1 cellular context compared by ENCODE assay signal in genomic region chr6:42745638-42746451, GRCh38.
TF ChIP-seq lines count a peak whose summit lies in the region.

TSS of gene TBCC (minus strand) at chr6:42746103. CDS start at chr6:42746073, 30 bp downstream.

TF ChIP-seq in HepG2, 621 proteins besides CTCF, POLR2A, EP300 and RAD21 (continued from another document and continues in another):
- TF ChIP-seq, protein P1, sequence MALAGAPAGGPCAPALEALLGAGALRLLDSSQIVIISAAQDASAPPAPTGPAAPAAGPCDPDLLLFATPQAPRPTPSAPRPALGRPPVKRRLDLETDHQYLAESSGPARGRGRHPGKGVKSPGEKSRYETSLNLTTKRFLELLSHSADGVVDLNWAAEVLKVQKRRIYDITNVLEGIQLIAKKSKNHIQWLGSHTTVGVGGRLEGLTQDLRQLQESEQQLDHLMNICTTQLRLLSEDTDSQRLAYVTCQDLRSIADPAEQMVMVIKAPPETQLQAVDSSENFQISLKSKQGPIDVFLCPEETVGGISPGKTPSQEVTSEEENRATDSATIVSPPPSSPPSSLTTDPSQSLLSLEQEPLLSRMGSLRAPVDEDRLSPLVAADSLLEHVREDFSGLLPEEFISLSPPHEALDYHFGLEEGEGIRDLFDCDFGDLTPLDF (CRISPR knock-in tag; IDR thresholded peaks at IDR 0.05) = peak; percentile 44; the same call in 1 of the 2 replicates
- TF ChIP-seq FOXC1 (CRISPR knock-in tag; IDR thresholded peaks at IDR 0.05; ENCODE audit: borderline replicate concordance) = no peak
- TF ChIP-seq BRD4 (CRISPR knock-in tag; IDR thresholded peaks at IDR 0.05) = peak; percentile 81
- TF ChIP-seq HINFP (CRISPR knock-in tag; IDR thresholded peaks at IDR 0.05; ENCODE audit: low read depth) = peak; percentile 81; the same call in 1 of the 2 replicates
- no peak for TF ChIP-seq ZNF496 (CRISPR knock-in tag; IDR thresholded peaks at IDR 0.05; ENCODE audit: insufficient replicate concordance)
- TF ChIP-seq FOSL2 (CRISPR knock-in tag; IDR thresholded peaks at IDR 0.05) = peak; percentile 51
- TF ChIP-seq ZEB1 (IDR thresholded peaks at IDR 0.05; ENCODE audit: insufficient replicate concordance, low read depth) = no peak
- peak; percentile 53; the same call in 1 of the 2 replicates for TF ChIP-seq HCFC1 (IDR thresholded peaks at IDR 0.05; ENCODE audit: low read depth, low read length)
- TF ChIP-seq ZNF891 (CRISPR knock-in tag; IDR thresholded peaks at IDR 0.05) = peak; percentile 23; the same call in 1 of the 2 replicates
- TF ChIP-seq ZNF800 (CRISPR knock-in tag; IDR thresholded peaks at IDR 0.05) = 0 out of 2 replicates have a peak, but pooled peaks have one; percentile 81
- no peak for TF ChIP-seq KLF9 (CRISPR knock-in tag; IDR thresholded peaks at IDR 0.05; ENCODE audit: low read depth)
- TF ChIP-seq NR2F1 (CRISPR knock-in tag; IDR thresholded peaks at IDR 0.05) = no peak
- 0 out of 2 replicates have a peak, but pooled peaks have one; percentile 46 for TF ChIP-seq RELA (CRISPR knock-in tag; IDR thresholded peaks at IDR 0.05)
- no peak for TF ChIP-seq JUNB (CRISPR knock-in tag; IDR thresholded peaks at IDR 0.05; ENCODE audit: borderline replicate concordance)
- peak; percentile 75 for TF ChIP-seq ETV5 (CRISPR knock-in tag; IDR thresholded peaks at IDR 0.05; ENCODE audit: borderline replicate concordance)
- TF ChIP-seq ZBTB42 (CRISPR knock-in tag; IDR thresholded peaks at IDR 0.05) = peak; percentile 47; the same call in 1 of the 2 replicates
- TF ChIP-seq ZNF580 (CRISPR knock-in tag; IDR thresholded peaks at IDR 0.05; ENCODE audit: borderline replicate concordance, low read depth) = peak; percentile 89; the same call in 1 of the 2 replicates
- TF ChIP-seq TRIM24 (CRISPR knock-in tag; IDR thresholded peaks at IDR 0.05) = no peak
- TF ChIP-seq, protein P2, sequence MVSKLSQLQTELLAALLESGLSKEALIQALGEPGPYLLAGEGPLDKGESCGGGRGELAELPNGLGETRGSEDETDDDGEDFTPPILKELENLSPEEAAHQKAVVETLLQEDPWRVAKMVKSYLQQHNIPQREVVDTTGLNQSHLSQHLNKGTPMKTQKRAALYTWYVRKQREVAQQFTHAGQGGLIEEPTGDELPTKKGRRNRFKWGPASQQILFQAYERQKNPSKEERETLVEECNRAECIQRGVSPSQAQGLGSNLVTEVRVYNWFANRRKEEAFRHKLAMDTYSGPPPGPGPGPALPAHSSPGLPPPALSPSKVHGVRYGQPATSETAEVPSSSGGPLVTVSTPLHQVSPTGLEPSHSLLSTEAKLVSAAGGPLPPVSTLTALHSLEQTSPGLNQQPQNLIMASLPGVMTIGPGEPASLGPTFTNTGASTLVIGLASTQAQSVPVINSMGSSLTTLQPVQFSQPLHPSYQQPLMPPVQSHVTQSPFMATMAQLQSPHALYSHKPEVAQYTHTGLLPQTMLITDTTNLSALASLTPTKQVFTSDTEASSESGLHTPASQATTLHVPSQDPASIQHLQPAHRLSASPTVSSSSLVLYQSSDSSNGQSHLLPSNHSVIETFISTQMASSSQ (IDR thresholded peaks at IDR 0.05; ENCODE audit: low read depth) = no peak
- TF ChIP-seq, protein P2 (CRISPR knock-in tag; IDR thresholded peaks at IDR 0.05; ENCODE audit: borderline replicate concordance) = 0 out of 2 replicates have a peak, but pooled peaks have one; percentile 39
- no peak for TF ChIP-seq SCMH1 (CRISPR knock-in tag; IDR thresholded peaks at IDR 0.05; ENCODE audit: borderline replicate concordance)
- TF ChIP-seq, protein P3, sequence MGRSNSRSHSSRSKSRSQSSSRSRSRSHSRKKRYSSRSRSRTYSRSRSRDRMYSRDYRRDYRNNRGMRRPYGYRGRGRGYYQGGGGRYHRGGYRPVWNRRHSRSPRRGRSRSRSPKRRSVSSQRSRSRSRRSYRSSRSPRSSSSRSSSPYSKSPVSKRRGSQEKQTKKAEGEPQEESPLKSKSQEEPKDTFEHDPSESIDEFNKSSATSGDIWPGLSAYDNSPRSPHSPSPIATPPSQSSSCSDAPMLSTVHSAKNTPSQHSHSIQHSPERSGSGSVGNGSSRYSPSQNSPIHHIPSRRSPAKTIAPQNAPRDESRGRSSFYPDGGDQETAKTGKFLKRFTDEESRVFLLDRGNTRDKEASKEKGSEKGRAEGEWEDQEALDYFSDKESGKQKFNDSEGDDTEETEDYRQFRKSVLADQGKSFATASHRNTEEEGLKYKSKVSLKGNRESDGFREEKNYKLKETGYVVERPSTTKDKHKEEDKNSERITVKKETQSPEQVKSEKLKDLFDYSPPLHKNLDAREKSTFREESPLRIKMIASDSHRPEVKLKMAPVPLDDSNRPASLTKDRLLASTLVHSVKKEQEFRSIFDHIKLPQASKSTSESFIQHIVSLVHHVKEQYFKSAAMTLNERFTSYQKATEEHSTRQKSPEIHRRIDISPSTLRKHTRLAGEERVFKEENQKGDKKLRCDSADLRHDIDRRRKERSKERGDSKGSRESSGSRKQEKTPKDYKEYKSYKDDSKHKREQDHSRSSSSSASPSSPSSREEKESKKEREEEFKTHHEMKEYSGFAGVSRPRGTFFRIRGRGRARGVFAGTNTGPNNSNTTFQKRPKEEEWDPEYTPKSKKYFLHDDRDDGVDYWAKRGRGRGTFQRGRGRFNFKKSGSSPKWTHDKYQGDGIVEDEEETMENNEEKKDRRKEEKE (IDR thresholded peaks at IDR 0.05) = no peak
- no peak; the same call in 1 of the 2 replicates for TF ChIP-seq ZNF343 (CRISPR knock-in tag; IDR thresholded peaks at IDR 0.05)
- peak; percentile 36; the same call in 1 of the 2 replicates for TF ChIP-seq ZNF143 (CRISPR knock-in tag; IDR thresholded peaks at IDR 0.05)
- TF ChIP-seq MYNN (CRISPR knock-in tag; IDR thresholded peaks at IDR 0.05; ENCODE audit: low read depth) = peak; percentile 86; the same call in 1 of the 2 replicates
- TF ChIP-seq ZNF235 (CRISPR knock-in tag; IDR thresholded peaks at IDR 0.05; ENCODE audit: borderline replicate concordance) = 0 out of 2 replicates have a peak, but pooled peaks have one; percentile 64
- peak; percentile 92 for TF ChIP-seq ZFP90 (CRISPR knock-in tag; IDR thresholded peaks at IDR 0.05; ENCODE audit: borderline replicate concordance)
- no peak for TF ChIP-seq TCF7L2 (IDR thresholded peaks at IDR 0.05; ENCODE audit: low read depth, low read length)
- peak; percentile 75; the same call in 1 of the 2 replicates for TF ChIP-seq TIGD3 (CRISPR knock-in tag; IDR thresholded peaks at IDR 0.05; ENCODE audit: borderline replicate concordance)
- TF ChIP-seq, protein P4, sequence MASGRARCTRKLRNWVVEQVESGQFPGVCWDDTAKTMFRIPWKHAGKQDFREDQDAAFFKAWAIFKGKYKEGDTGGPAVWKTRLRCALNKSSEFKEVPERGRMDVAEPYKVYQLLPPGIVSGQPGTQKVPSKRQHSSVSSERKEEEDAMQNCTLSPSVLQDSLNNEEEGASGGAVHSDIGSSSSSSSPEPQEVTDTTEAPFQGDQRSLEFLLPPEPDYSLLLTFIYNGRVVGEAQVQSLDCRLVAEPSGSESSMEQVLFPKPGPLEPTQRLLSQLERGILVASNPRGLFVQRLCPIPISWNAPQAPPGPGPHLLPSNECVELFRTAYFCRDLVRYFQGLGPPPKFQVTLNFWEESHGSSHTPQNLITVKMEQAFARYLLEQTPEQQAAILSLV (CRISPR knock-in tag; IDR thresholded peaks at IDR 0.05; ENCODE audit: borderline replicate concordance) = no peak
- peak; percentile 68 for TF ChIP-seq SIN3A (IDR thresholded peaks at IDR 0.05; ENCODE audit: borderline replicate concordance, low read depth, low read length)
- TF ChIP-seq ZNF446 (CRISPR knock-in tag; IDR thresholded peaks at IDR 0.05) = 0 out of 2 replicates have a peak, but pooled peaks have one; percentile 5
- no peak for TF ChIP-seq SP140L (CRISPR knock-in tag; IDR thresholded peaks at IDR 0.05; ENCODE audit: borderline replicate concordance)
- TF ChIP-seq, protein P5, sequence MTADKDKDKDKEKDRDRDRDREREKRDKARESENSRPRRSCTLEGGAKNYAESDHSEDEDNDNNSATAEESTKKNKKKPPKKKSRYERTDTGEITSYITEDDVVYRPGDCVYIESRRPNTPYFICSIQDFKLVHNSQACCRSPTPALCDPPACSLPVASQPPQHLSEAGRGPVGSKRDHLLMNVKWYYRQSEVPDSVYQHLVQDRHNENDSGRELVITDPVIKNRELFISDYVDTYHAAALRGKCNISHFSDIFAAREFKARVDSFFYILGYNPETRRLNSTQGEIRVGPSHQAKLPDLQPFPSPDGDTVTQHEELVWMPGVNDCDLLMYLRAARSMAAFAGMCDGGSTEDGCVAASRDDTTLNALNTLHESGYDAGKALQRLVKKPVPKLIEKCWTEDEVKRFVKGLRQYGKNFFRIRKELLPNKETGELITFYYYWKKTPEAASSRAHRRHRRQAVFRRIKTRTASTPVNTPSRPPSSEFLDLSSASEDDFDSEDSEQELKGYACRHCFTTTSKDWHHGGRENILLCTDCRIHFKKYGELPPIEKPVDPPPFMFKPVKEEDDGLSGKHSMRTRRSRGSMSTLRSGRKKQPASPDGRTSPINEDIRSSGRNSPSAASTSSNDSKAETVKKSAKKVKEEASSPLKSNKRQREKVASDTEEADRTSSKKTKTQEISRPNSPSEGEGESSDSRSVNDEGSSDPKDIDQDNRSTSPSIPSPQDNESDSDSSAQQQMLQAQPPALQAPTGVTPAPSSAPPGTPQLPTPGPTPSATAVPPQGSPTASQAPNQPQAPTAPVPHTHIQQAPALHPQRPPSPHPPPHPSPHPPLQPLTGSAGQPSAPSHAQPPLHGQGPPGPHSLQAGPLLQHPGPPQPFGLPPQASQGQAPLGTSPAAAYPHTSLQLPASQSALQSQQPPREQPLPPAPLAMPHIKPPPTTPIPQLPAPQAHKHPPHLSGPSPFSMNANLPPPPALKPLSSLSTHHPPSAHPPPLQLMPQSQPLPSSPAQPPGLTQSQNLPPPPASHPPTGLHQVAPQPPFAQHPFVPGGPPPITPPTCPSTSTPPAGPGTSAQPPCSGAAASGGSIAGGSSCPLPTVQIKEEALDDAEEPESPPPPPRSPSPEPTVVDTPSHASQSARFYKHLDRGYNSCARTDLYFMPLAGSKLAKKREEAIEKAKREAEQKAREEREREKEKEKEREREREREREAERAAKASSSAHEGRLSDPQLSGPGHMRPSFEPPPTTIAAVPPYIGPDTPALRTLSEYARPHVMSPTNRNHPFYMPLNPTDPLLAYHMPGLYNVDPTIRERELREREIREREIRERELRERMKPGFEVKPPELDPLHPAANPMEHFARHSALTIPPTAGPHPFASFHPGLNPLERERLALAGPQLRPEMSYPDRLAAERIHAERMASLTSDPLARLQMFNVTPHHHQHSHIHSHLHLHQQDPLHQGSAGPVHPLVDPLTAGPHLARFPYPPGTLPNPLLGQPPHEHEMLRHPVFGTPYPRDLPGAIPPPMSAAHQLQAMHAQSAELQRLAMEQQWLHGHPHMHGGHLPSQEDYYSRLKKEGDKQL (CRISPR knock-in tag; IDR thresholded peaks at IDR 0.05; ENCODE audit: low read depth) = no peak
- peak; percentile 91; the same call in 1 of the 2 replicates for TF ChIP-seq NFATC3 (CRISPR knock-in tag; IDR thresholded peaks at IDR 0.05)
- TF ChIP-seq CCDC6 (CRISPR knock-in tag; IDR thresholded peaks at IDR 0.05) = 0 out of 2 replicates have a peak, but pooled peaks have one; percentile 62
